6 cellular contexts compared by ENCODE assay signal in genomic region chr2:98138978-98139377, GRCh38. TPM values are rescaled to one million over a fixed set of nuclear protein-coding genes. Genes with fewer than 3 reads are reported as not detected.
"Had no signal": no experiment of that assay in that cellular context is flagged by ENCODE, and none has a peak within 500 bp of the region (broad histone marks: within the 10 kb centered on the region; RNA-seq: fewer than 3 reads in every experiment).

No MANE protein-coding gene starts in this region.

RNA-seq across cellular contexts. Expression of gene VWA3B, which starts 52.0 kb away (rescaled TPM):
- total RNA-seq: HepG2, HT-29, HT1080, IMR-90, K562 had no signal
- polyA plus RNA-seq: HepG2, IgD-negative memory B cell, IMR-90, K562 had no signal
